1 cellular context compared by ENCODE assay signal in genomic region chr9:108816037-108816436, GRCh38.
TF ChIP-seq lines count a peak whose summit lies in the region.

No MANE protein-coding gene starts in this region.

TF ChIP-seq in GM12878, 131 proteins besides CTCF, POLR2A, EP300 and RAD21:
- TF ChIP-seq NR2F1 (conservative IDR thresholded peaks at IDR 0.05) (no peak), FOXM1 (IDR thresholded peaks at IDR 0.05; ENCODE audit: low read depth, low read length) (no peak), TARDBP (IDR thresholded peaks at IDR 0.05; ENCODE audit: borderline replicate concordance) (no peak), MXI1 (IDR thresholded peaks at IDR 0.05; ENCODE audit: low read depth, low read length) (no peak), RB1 (IDR thresholded peaks at IDR 0.05; ENCODE audit: borderline replicate concordance) (no peak), ZNF217 (IDR thresholded peaks at IDR 0.05) (no peak), RELB (IDR thresholded peaks at IDR 0.05; ENCODE audit: low read depth) (no peak), GABPA (IDR thresholded peaks at IDR 0.05; ENCODE audit: low read depth) (no peak), BMI1 (IDR thresholded peaks at IDR 0.05; ENCODE audit: borderline replicate concordance) (no peak), WRNIP1 (IDR thresholded peaks at IDR 0.05; ENCODE audit: borderline replicate concordance, low read depth, low read length) (no peak), E2F8 (IDR thresholded peaks at IDR 0.05; ENCODE audit: low read depth, partially characterized antibody) (no peak), ZZZ3 (IDR thresholded peaks at IDR 0.05; ENCODE audit: control insufficient read depth, insufficient read length, low read depth) (no peak), CBX5 (IDR thresholded peaks at IDR 0.05; ENCODE audit: low read depth) (no peak), CBX3 (IDR thresholded peaks at IDR 0.05; ENCODE audit: borderline replicate concordance, low read depth) (no peak), BCLAF1 (IDR thresholded peaks at IDR 0.05) (no peak)
- TF ChIP-seq, protein P1, sequence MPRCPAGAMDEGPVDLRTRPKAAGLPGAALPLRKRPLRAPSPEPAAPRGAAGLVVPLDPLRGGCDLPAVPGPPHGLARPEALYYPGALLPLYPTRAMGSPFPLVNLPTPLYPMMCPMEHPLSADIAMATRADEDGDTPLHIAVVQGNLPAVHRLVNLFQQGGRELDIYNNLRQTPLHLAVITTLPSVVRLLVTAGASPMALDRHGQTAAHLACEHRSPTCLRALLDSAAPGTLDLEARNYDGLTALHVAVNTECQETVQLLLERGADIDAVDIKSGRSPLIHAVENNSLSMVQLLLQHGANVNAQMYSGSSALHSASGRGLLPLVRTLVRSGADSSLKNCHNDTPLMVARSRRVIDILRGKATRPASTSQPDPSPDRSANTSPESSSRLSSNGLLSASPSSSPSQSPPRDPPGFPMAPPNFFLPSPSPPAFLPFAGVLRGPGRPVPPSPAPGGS (IDR thresholded peaks at IDR 0.05; ENCODE audit: borderline replicate concordance, insufficient read depth, low read depth, low read length, poor library complexity, severe bottlenecking) = no peak
